ENCODE assay signal across 1 cellular context in genomic region chr1:203640723-203641523, GRCh38.
TF ChIP-seq lines count a peak whose summit lies in the region.

No MANE protein-coding gene starts in this region.

TF ChIP-seq in K562, 482 proteins besides CTCF, POLR2A, EP300 and RAD21 (continued from another document and continues in another):
- TF ChIP-seq, protein P1, sequence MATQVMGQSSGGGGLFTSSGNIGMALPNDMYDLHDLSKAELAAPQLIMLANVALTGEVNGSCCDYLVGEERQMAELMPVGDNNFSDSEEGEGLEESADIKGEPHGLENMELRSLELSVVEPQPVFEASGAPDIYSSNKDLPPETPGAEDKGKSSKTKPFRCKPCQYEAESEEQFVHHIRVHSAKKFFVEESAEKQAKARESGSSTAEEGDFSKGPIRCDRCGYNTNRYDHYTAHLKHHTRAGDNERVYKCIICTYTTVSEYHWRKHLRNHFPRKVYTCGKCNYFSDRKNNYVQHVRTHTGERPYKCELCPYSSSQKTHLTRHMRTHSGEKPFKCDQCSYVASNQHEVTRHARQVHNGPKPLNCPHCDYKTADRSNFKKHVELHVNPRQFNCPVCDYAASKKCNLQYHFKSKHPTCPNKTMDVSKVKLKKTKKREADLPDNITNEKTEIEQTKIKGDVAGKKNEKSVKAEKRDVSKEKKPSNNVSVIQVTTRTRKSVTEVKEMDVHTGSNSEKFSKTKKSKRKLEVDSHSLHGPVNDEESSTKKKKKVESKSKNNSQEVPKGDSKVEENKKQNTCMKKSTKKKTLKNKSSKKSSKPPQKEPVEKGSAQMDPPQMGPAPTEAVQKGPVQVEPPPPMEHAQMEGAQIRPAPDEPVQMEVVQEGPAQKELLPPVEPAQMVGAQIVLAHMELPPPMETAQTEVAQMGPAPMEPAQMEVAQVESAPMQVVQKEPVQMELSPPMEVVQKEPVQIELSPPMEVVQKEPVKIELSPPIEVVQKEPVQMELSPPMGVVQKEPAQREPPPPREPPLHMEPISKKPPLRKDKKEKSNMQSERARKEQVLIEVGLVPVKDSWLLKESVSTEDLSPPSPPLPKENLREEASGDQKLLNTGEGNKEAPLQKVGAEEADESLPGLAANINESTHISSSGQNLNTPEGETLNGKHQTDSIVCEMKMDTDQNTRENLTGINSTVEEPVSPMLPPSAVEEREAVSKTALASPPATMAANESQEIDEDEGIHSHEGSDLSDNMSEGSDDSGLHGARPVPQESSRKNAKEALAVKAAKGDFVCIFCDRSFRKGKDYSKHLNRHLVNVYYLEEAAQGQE (CRISPR knock-in tag; IDR thresholded peaks at IDR 0.05; ENCODE audit: low read depth) = no peak
- TF ChIP-seq ARHGAP35 (IDR thresholded peaks at IDR 0.05; ENCODE audit: partially characterized antibody) (no peak), SRF (CRISPR knock-in tag; IDR thresholded peaks at IDR 0.05) (no peak), MYC (IDR thresholded peaks at IDR 0.05; ENCODE audit: low read depth, low read length) (no peak), MYC (CRISPR knock-in tag; IDR thresholded peaks at IDR 0.05; ENCODE audit: borderline replicate concordance, low read depth) (no peak), ZNF174 (CRISPR knock-in tag; IDR thresholded peaks at IDR 0.05) (no peak), NCOR1 (IDR thresholded peaks at IDR 0.05) (no peak), ZNF77 (CRISPR knock-in tag; IDR thresholded peaks at IDR 0.05) (no peak), GABPB1 (CRISPR knock-in tag; IDR thresholded peaks at IDR 0.05) (no peak), SREBF2 (CRISPR knock-in tag; IDR thresholded peaks at IDR 0.05) (no peak), EHMT2 (IDR thresholded peaks at IDR 0.05) (no peak), MBD1 (CRISPR knock-in tag; IDR thresholded peaks at IDR 0.05) (no peak), POU5F1 (IDR thresholded peaks at IDR 0.05; ENCODE audit: borderline replicate concordance, low read depth, low read length, partially characterized antibody) (no peak), DMBX1 (CRISPR knock-in tag; IDR thresholded peaks at IDR 0.05; ENCODE audit: borderline replicate concordance) (no peak), TBP (optimal IDR thresholded peaks at IDR 0.05; ENCODE audit: low read depth, low read length) (no peak), GATAD2B (IDR thresholded peaks at IDR 0.05; ENCODE audit: borderline replicate concordance) (no peak), HMGN3 (IDR thresholded peaks at IDR 0.05; ENCODE audit: borderline replicate concordance, extremely low read depth, insufficient read length, low read depth, low read length) (no peak), ELF4 (CRISPR knock-in tag; IDR thresholded peaks at IDR 0.05) (0 out of 2 replicates have a peak, but pooled peaks have one; percentile 31), CTBP1 (IDR thresholded peaks at IDR 0.05; ENCODE audit: borderline replicate concordance) (0 out of 2 replicates have a peak, but pooled peaks have one; percentile 23), SNAPC5 (CRISPR knock-in tag; IDR thresholded peaks at IDR 0.05) (no peak), RBM15 (IDR thresholded peaks at IDR 0.05; ENCODE audit: insufficient read depth, low read length) (no peak), ZNF3 (CRISPR knock-in tag; IDR thresholded peaks at IDR 0.05) (no peak), HNRNPUL1 (IDR thresholded peaks at IDR 0.05; ENCODE audit: low read length) (no peak), CEBPB (tag; IDR thresholded peaks at IDR 0.05) (no peak), COPS2 (conservative IDR thresholded peaks at IDR 0.05) (no peak), TFAM (CRISPR knock-in tag; conservative IDR thresholded peaks at IDR 0.05) (no peak), PHF21A (IDR thresholded peaks at IDR 0.05; ENCODE audit: borderline replicate concordance, low read depth) (no peak), NRF1 (conservative IDR thresholded peaks at IDR 0.05 in 1 of 2, IDR thresholded peaks at IDR 0.05 in 1 of 2) (no peak), HMBOX1 (IDR thresholded peaks at IDR 0.05) (peak; percentile 78; the same call in 1 of the 2 replicates), ZNF740 (CRISPR knock-in tag; IDR thresholded peaks at IDR 0.05) (no peak), ZNF740 (tag; IDR thresholded peaks at IDR 0.05) (no peak), GTF3C2 (IDR thresholded peaks at IDR 0.05; ENCODE audit: borderline replicate concordance, extremely low read depth, insufficient read length) (no peak), ZNF146 (CRISPR knock-in tag; IDR thresholded peaks at IDR 0.05; ENCODE audit: unreplicated experiment) (no peak), TEAD1 (CRISPR knock-in tag; IDR thresholded peaks at IDR 0.05) (0 out of 4 replicates have a peak, but pooled peaks of 1 of the 2 experiments have one; percentile 9), ZNF354B (CRISPR knock-in tag; IDR thresholded peaks at IDR 0.05) (no peak), SIRT6 (IDR thresholded peaks at IDR 0.05; ENCODE audit: low read depth, low read length) (no peak), SMAD1 (IDR thresholded peaks at IDR 0.05; ENCODE audit: low read depth, low read length, partially characterized antibody) (no peak)
- TF ChIP-seq, protein P2, sequence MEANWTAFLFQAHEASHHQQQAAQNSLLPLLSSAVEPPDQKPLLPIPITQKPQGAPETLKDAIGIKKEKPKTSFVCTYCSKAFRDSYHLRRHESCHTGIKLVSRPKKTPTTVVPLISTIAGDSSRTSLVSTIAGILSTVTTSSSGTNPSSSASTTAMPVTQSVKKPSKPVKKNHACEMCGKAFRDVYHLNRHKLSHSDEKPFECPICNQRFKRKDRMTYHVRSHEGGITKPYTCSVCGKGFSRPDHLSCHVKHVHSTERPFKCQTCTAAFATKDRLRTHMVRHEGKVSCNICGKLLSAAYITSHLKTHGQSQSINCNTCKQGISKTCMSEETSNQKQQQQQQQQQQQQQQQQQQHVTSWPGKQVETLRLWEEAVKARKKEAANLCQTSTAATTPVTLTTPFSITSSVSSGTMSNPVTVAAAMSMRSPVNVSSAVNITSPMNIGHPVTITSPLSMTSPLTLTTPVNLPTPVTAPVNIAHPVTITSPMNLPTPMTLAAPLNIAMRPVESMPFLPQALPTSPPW (CRISPR knock-in tag; IDR thresholded peaks at IDR 0.05) = peak; percentile 55
- TF ChIP-seq, protein P3, sequence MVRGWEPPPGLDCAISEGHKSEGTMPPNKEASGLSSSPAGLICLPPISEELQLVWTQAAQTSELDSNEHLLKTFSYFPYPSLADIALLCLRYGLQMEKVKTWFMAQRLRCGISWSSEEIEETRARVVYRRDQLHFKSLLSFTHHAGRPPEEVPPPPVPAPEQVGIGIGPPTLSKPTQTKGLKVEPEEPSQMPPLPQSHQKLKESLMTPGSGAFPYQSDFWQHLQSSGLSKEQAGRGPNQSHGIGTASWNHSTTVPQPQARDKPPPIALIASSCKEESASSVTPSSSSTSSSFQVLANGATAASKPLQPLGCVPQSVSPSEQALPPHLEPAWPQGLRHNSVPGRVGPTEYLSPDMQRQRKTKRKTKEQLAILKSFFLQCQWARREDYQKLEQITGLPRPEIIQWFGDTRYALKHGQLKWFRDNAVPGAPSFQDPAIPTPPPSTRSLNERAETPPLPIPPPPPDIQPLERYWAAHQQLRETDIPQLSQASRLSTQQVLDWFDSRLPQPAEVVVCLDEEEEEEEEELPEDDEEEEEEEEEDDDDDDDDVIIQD (CRISPR knock-in tag; IDR thresholded peaks at IDR 0.05) = no peak
- TF ChIP-seq, protein P4, sequence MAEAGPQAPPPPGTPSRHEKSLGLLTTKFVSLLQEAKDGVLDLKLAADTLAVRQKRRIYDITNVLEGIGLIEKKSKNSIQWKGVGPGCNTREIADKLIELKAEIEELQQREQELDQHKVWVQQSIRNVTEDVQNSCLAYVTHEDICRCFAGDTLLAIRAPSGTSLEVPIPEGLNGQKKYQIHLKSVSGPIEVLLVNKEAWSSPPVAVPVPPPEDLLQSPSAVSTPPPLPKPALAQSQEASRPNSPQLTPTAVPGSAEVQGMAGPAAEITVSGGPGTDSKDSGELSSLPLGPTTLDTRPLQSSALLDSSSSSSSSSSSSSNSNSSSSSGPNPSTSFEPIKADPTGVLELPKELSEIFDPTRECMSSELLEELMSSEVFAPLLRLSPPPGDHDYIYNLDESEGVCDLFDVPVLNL (CRISPR knock-in tag; IDR thresholded peaks at IDR 0.05; ENCODE audit: low read depth) = no peak
- TF ChIP-seq, protein P5, sequence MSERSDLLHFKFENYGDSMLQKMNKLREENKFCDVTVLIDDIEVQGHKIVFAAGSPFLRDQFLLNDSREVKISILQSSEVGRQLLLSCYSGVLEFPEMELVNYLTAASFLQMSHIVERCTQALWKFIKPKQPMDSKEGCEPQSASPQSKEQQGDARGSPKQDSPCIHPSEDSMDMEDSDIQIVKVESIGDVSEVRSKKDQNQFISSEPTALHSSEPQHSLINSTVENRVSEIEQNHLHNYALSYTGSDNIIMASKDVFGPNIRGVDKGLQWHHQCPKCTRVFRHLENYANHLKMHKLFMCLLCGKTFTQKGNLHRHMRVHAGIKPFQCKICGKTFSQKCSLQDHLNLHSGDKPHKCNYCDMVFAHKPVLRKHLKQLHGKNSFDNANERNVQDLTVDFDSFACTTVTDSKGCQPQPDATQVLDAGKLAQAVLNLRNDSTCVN (CRISPR knock-in tag; IDR thresholded peaks at IDR 0.05) = 0 out of 2 replicates have a peak, but pooled peaks have one; percentile 51
- TF ChIP-seq, protein P6, sequence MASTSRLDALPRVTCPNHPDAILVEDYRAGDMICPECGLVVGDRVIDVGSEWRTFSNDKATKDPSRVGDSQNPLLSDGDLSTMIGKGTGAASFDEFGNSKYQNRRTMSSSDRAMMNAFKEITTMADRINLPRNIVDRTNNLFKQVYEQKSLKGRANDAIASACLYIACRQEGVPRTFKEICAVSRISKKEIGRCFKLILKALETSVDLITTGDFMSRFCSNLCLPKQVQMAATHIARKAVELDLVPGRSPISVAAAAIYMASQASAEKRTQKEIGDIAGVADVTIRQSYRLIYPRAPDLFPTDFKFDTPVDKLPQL (IDR thresholded peaks at IDR 0.05; ENCODE audit: extremely low read depth, insufficient read length) = no peak
- TF ChIP-seq, protein P7, sequence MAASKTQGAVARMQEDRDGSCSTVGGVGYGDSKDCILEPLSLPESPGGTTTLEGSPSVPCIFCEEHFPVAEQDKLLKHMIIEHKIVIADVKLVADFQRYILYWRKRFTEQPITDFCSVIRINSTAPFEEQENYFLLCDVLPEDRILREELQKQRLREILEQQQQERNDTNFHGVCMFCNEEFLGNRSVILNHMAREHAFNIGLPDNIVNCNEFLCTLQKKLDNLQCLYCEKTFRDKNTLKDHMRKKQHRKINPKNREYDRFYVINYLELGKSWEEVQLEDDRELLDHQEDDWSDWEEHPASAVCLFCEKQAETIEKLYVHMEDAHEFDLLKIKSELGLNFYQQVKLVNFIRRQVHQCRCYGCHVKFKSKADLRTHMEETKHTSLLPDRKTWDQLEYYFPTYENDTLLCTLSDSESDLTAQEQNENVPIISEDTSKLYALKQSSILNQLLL (CRISPR knock-in tag; IDR thresholded peaks at IDR 0.05; ENCODE audit: borderline replicate concordance) = no peak
